8 cellular contexts compared by ENCODE assay signal in genomic region chr12:119780786-119781434, GRCh38.
DNase-seq lines count a peak whose midpoint lies in the region; ATAC-seq, FAIRE-seq and TF ChIP-seq lines count a peak whose summit lies in the region.

No MANE protein-coding gene starts in this region.

- no peak overlapping the region for H3K4me3 Mint-ChIP-seq in CD14-positive monocyte

- no peaks in the 10 kb centered on the region for H3K4me1 ChIP-seq in left ventricle myocardium inferior
- H3K4me1 ChIP-seq in small intestine (ENCODE audit: control insufficient read depth in 2 of 2, insufficient read depth in 1 of 2, low read depth in 1 of 2, low read length in 1 of 2), result no peaks in the 10 kb centered on the region
- H3K4me1 ChIP-seq in aorta (ENCODE audit: control insufficient read depth in 1 of 2, insufficient read depth in 2 of 2, low read length in 2 of 2), result no peaks in the 10 kb centered on the region

- no peaks in the 10 kb centered on the region for H4K20me1 ChIP-seq in SU-DHL-6 (ENCODE audit: low read depth, low read length)

- peaks cover 0 to 2% (median 0%) of the 10 kb centered on the region in 7 donors for H3K9me3 Mint-ChIP-seq in CD14-positive monocyte

- TF ChIP-seq CTCF in CD14-positive monocyte (IDR thresholded peaks at IDR 0.05) (peak; percentile 51), SU-DHL-6 (IDR thresholded peaks at IDR 0.05; ENCODE audit: insufficient read depth, low read length, poor library complexity, severe bottlenecking) (peak; percentile 51), left ventricle myocardium inferior (IDR thresholded peaks at IDR 0.05; ENCODE audit: borderline replicate concordance) (peak; percentile 83)

- H3K4me3 ChIP-seq in SU-DHL-6 (ENCODE audit: insufficient read depth, low read length, poor library complexity, severe bottlenecking), result no peak overlapping the region
- no peak overlapping the region for H3K4me3 ChIP-seq in left ventricle myocardium inferior
- H3K4me3 ChIP-seq in small intestine (ENCODE audit: low read depth in 1 of 2, low read length in 2 of 2), result no peak overlapping the region
- no peak overlapping the region for H3K4me3 ChIP-seq in aorta (ENCODE audit: low read length in 2 of 2)

- peaks cover 0 to 2% (median 0%) of the 10 kb centered on the region in 3 donors for H3K27me3 Mint-ChIP-seq in CD14-positive monocyte (ENCODE audit: low read depth in 3 of 3)

- H3K36me3 Mint-ChIP-seq in CD14-positive monocyte, result peaks cover 74 to 88% of the 10 kb centered on the region in 2 donors

- H3K9ac ChIP-seq in SU-DHL-6 (ENCODE audit: low read length), result no peak overlapping the region

- H3K36me3 ChIP-seq in SU-DHL-6 (ENCODE audit: low read length), result no peaks in the 10 kb centered on the region
- H3K36me3 ChIP-seq in left ventricle myocardium inferior, result no peaks in the 10 kb centered on the region
- no peaks in the 10 kb centered on the region for H3K36me3 ChIP-seq in small intestine (ENCODE audit: control insufficient read depth in 2 of 2, insufficient read depth in 2 of 2, low read length in 2 of 2)
- no peaks in the 10 kb centered on the region for H3K36me3 ChIP-seq in aorta (ENCODE audit: control insufficient read depth in 1 of 2, insufficient read depth in 2 of 2, low read length in 1 of 2)

- no peak overlapping the region for H2AFZ ChIP-seq in SU-DHL-6 (ENCODE audit: low read depth, low read length, severe bottlenecking)

- no peaks in the 10 kb centered on the region for H3K27me3 ChIP-seq in SU-DHL-6 (ENCODE audit: low read length)
- H3K27me3 ChIP-seq in left ventricle myocardium inferior (ENCODE audit: low read depth), result no peaks in the 10 kb centered on the region
- H3K27me3 ChIP-seq in small intestine (ENCODE audit: control insufficient read depth in 2 of 2, insufficient read depth in 2 of 2, low read length in 2 of 2), result no peaks in the 10 kb centered on the region
- H3K27me3 ChIP-seq in aorta (ENCODE audit: control insufficient read depth in 1 of 2, insufficient read depth in 2 of 2, low read length in 1 of 2), result no peaks in the 10 kb centered on the region

- no peak for FAIRE-seq in small intestine (lab: Jason Lieb, UNC)

- intact Hi-C loops in CD14-positive monocyte (cut with micrococcal nuclease), result no loop called here
- intact Hi-C loops in left ventricle myocardium inferior (cut with micrococcal nuclease), result loop anchor here (5.0 kb wide), 1 partner anchor 114 kb away; the partner anchor contains the start of gene PRKAB1
- intact Hi-C loops in aorta (cut with DNase I), result no loop called here

- H3F3A ChIP-seq in SU-DHL-6 (ENCODE audit: insufficient read depth), result peaks cover 4% of the 10 kb centered on the region; the same call in 1 of the 2 replicates

- H3K79me2 ChIP-seq in SU-DHL-6 (ENCODE audit: insufficient read depth, low read length), result no peaks in the 10 kb centered on the region

- no peak for ATAC-seq in aorta (ENCODE audit: low FRiP score)
- no peak for ATAC-seq in GM18498 (IDR thresholded peaks at IDR 0.05; ENCODE audit: unreplicated experiment)

- H3K9me2 ChIP-seq in SU-DHL-6 (replicated peaks; ENCODE audit: insufficient read depth, low read length), result no peaks in the 10 kb centered on the region

- H3K4me2 ChIP-seq in SU-DHL-6 (ENCODE audit: low read depth, low read length, poor library complexity, severe bottlenecking), result peak overlapping the region; percentile 30

- no peak overlapping the region for H3K27ac Mint-ChIP-seq in CD14-positive monocyte

- DNase-seq in CD14-positive monocyte (ENCODE audit: low spot score) (no peak), HCEC 1CT (peak; percentile 28), left ventricle myocardium inferior (no peak), small intestine (peak; percentile 76), germinal center (ENCODE audit: low spot score) (no peak), aorta (no peak)

- 29 to 36% (median 34%) methylated on average over 8 of the region's 8 CpGs for WGBS in small intestine, 3 donors
- WGBS in aorta, 2 donors, result 33 to 34% methylated on average over 8 of the region's 8 CpGs

- H3K27ac ChIP-seq in SU-DHL-6 (ENCODE audit: low read depth, low read length) (peak overlapping the region; percentile 46; the same call in 1 of the 2 replicates), left ventricle myocardium inferior (replicated peaks) (no peak overlapping the region), small intestine (ENCODE audit: low read depth in 1 of 2, low read length in 1 of 2) (no peak overlapping the region), aorta (ENCODE audit: low read depth in 1 of 2, low read length in 2 of 2) (no peak overlapping the region)

- H3K4me1 Mint-ChIP-seq in CD14-positive monocyte, result no peaks in the 10 kb centered on the region

- H3K9me3 ChIP-seq in SU-DHL-6 (ENCODE audit: insufficient read depth, low read length), result no peaks in the 10 kb centered on the region
- H3K9me3 ChIP-seq in left ventricle myocardium inferior (replicated peaks), result peaks cover 7% of the 10 kb centered on the region
- no peaks in the 10 kb centered on the region for H3K9me3 ChIP-seq in small intestine (ENCODE audit: control insufficient read depth, low read depth)
- peaks cover 1% of the 10 kb centered on the region for H3K9me3 ChIP-seq in aorta (ENCODE audit: control insufficient read depth, low read length)

Comparison
In these comparisons a context has a peak if more than half of its experiments do, and no peak if none do; other contexts are left out.
1. DNase-seq: peak in HCEC 1CT (single experiment) and small intestine (single experiment); none in CD14-positive monocyte (single experiment), left ventricle myocardium inferior (single experiment), germinal center (single experiment) and aorta (0 of 2).
2. Peak in every context shown above with its lines, with median percentiles within 50 percentile points of each other: CTCF ChIP-seq.